Comparison of ENCODE assay signal across 1 cellular context in genomic region chr18:73023975-73024374, GRCh38.
TF ChIP-seq lines count a peak whose summit lies in the region.

No MANE protein-coding gene starts in this region.

TF ChIP-seq in GM23338, 12 proteins besides CTCF, POLR2A, EP300 and RAD21 (continued from another document):
- TF ChIP-seq REST (IDR thresholded peaks at IDR 0.05; ENCODE audit: unreplicated experiment) (no peak), ETS1 (IDR thresholded peaks at IDR 0.05) (no peak), POLR2AphosphoS5 (IDR thresholded peaks at IDR 0.05; ENCODE audit: low read depth) (no peak), ZNF331 (CRISPR knock-in tag; IDR thresholded peaks at IDR 0.05; ENCODE audit: low read depth) (no peak), NANOG (IDR thresholded peaks at IDR 0.05; ENCODE audit: borderline replicate concordance) (no peak), CREB1 (CRISPR knock-in tag; IDR thresholded peaks at IDR 0.05; ENCODE audit: low read depth) (no peak), EZH2 (IDR thresholded peaks at IDR 0.05; ENCODE audit: low read depth, unreplicated experiment) (no peak)
